ENCODE assay signal across 21 cellular contexts in the genomic region with DNA sequence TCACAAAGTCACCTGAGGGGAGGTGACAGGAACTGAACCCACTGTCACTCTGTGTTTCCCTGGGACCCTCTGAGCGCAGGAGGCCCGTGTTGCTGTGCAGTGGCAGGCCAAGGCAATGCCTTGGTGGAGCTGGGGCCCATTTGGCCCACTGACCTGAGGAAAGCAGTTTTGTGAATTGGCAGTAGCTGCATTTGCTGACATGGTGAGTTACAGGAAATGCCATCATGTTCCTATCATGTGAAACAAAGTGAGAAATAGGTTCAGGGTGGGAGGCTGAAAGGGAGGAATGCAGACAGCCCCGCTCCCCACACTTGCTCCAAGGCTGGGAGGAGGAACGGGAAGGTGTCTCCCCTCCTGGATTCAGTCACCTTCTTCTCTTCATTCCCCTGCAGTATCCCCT.
DNase-seq lines count a peak whose midpoint lies in the region; ATAC-seq and TF ChIP-seq lines count a peak whose summit lies in the region.
"Had no signal": no experiment of that assay in that cellular context is flagged by ENCODE, and none has a peak within 500 bp of the region (broad histone marks: within the 10 kb centered on the region; RNA-seq: fewer than 3 reads in every experiment).

No MANE protein-coding gene starts in this region.

- H3K9me3 ChIP-seq in fibroblast of lung (ENCODE audit: control insufficient read depth, insufficient read depth, low read depth, low read length), result no peaks in the 10 kb centered on the region

- no peak overlapping the region for H3K9ac ChIP-seq in fibroblast of lung (ENCODE audit: insufficient read depth, low read length)

- H3K27me3 ChIP-seq in fibroblast of lung (ENCODE audit: control insufficient read depth, insufficient read depth, low read length), result no peaks in the 10 kb centered on the region

- TF ChIP-seq POLR2A in erythroblast (IDR thresholded peaks at IDR 0.05; ENCODE audit: low read length), result no peak

- H3K27ac Mint-ChIP-seq in activated T-cell treated with anti-CD3 and anti-CD28 coated beads, Interleukin-2, amount 50 U/mL, for 24 hours, result peak overlapping the region; percentile 10
- H3K27ac Mint-ChIP-seq in activated T-cell treated with anti-CD3 and anti-CD28 coated beads, Interleukin-2, amount 50 U/mL, for 72 hours, result no peak overlapping the region
- peak overlapping the region; percentile 62 for H3K27ac Mint-ChIP-seq in osteocyte (ENCODE audit: unreplicated experiment)
- H3K27ac Mint-ChIP-seq: activated CD4-positive, alpha-beta T cell treated with anti-CD3 and anti-CD28 coated beads, Interleukin-2, amount 10 ng/mL, durations not matched to agents 24 days and 14 days; B cell; naive thymus-derived CD4-positive, alpha-beta T cell; type B pancreatic cell had no signal

- TF ChIP-seq CTCF in astrocyte of the spinal cord (IDR thresholded peaks at IDR 0.05; ENCODE audit: low read depth, low read length), result no peak
- no peak for TF ChIP-seq CTCF in fibroblast of lung (conservative IDR thresholded peaks at IDR 0.05 in 1 of 2, IDR thresholded peaks at IDR 0.05 in 1 of 2; ENCODE audit: low read depth in 1 of 2, low read length in 2 of 2)
- TF ChIP-seq CTCF in osteocyte (IDR thresholded peaks at IDR 0.05), result no peak

- ATAC-seq in activated T-cell treated with anti-CD3 and anti-CD28 coated beads, Interleukin-2, amount 50 U/mL, for 72 hours (replicated peaks in 1 of 2), result no peak
- ATAC-seq in GM21786 (IDR thresholded peaks at IDR 0.05; ENCODE audit: unreplicated experiment), result no peak
- ATAC-seq in HG02852 (IDR thresholded peaks at IDR 0.05; ENCODE audit: unreplicated experiment), result no peak
- ATAC-seq: naive thymus-derived CD4-positive, alpha-beta T cell; Panc1 had no signal

- no peak overlapping the region for H3K4me3 Mint-ChIP-seq in activated T-cell treated with anti-CD3 and anti-CD28 coated beads, Interleukin-2, amount 50 U/mL, for 24 hours
- no peak overlapping the region for H3K4me3 Mint-ChIP-seq in activated T-cell treated with anti-CD3 and anti-CD28 coated beads, Interleukin-2, amount 50 U/mL, for 72 hours
- H3K4me3 Mint-ChIP-seq in osteocyte (ENCODE audit: unreplicated experiment), result no peak overlapping the region
- H3K4me3 Mint-ChIP-seq: activated CD4-positive, alpha-beta T cell treated with anti-CD3 and anti-CD28 coated beads, Interleukin-2, amount 10 ng/mL, durations not matched to agents 24 days and 14 days; B cell; naive thymus-derived CD4-positive, alpha-beta T cell; type B pancreatic cell had no signal

- no peak overlapping the region for H2AFZ ChIP-seq in fibroblast of lung (ENCODE audit: low read length)

- H3K79me2 ChIP-seq in fibroblast of lung (ENCODE audit: control insufficient read depth, insufficient read depth, low read length), result no peaks in the 10 kb centered on the region

- no peaks in the 10 kb centered on the region for H3K27me3 Mint-ChIP-seq in activated T-cell treated with anti-CD3 and anti-CD28 coated beads, Interleukin-2, amount 50 U/mL, for 24 hours
- H3K27me3 Mint-ChIP-seq in activated T-cell treated with anti-CD3 and anti-CD28 coated beads, Interleukin-2, amount 50 U/mL, for 72 hours (ENCODE audit: low read depth), result no peaks in the 10 kb centered on the region
- H3K27me3 Mint-ChIP-seq in osteocyte (ENCODE audit: unreplicated experiment), result no peaks in the 10 kb centered on the region
- H3K27me3 Mint-ChIP-seq: activated CD4-positive, alpha-beta T cell treated with anti-CD3 and anti-CD28 coated beads, Interleukin-2, amount 10 ng/mL, durations not matched to agents 24 days and 14 days; B cell; naive thymus-derived CD4-positive, alpha-beta T cell; type B pancreatic cell had no signal

- H3K9me3 Mint-ChIP-seq in activated T-cell treated with anti-CD3 and anti-CD28 coated beads, Interleukin-2, amount 50 U/mL, for 24 hours, result no peaks in the 10 kb centered on the region
- no peaks in the 10 kb centered on the region for H3K9me3 Mint-ChIP-seq in activated T-cell treated with anti-CD3 and anti-CD28 coated beads, Interleukin-2, amount 50 U/mL, for 72 hours
- no peaks in the 10 kb centered on the region for H3K9me3 Mint-ChIP-seq in osteocyte (ENCODE audit: unreplicated experiment)
- H3K9me3 Mint-ChIP-seq: activated CD4-positive, alpha-beta T cell treated with anti-CD3 and anti-CD28 coated beads, Interleukin-2, amount 10 ng/mL, durations not matched to agents 24 days and 14 days; naive thymus-derived CD4-positive, alpha-beta T cell; type B pancreatic cell had no signal

- H3K27ac ChIP-seq in fibroblast of lung (ENCODE audit: insufficient read depth, low read length), result no peak overlapping the region

- peaks cover 7% of the 10 kb centered on the region for H3K4me1 Mint-ChIP-seq in activated T-cell treated with anti-CD3 and anti-CD28 coated beads, Interleukin-2, amount 50 U/mL, for 24 hours (ENCODE audit: low read depth)
- H3K4me1 Mint-ChIP-seq in activated T-cell treated with anti-CD3 and anti-CD28 coated beads, Interleukin-2, amount 50 U/mL, for 72 hours (ENCODE audit: low read depth), result peaks cover 15% of the 10 kb centered on the region
- peaks cover 24% of the 10 kb centered on the region for H3K4me1 Mint-ChIP-seq in osteocyte (ENCODE audit: unreplicated experiment)
- H3K4me1 Mint-ChIP-seq: B cell had no signal

- no peak overlapping the region for H3K4me3 ChIP-seq in astrocyte of the spinal cord (ENCODE audit: low read depth, low read length)
- no peak overlapping the region for H3K4me3 ChIP-seq in fibroblast of lung (replicated peaks in 1 of 4; ENCODE audit: control extremely low read depth in 1 of 4, insufficient read depth in 1 of 4, low read depth in 3 of 4, low read length in 4 of 4)

- in situ Hi-C loops in astrocyte of the spinal cord (cut with HindIII; ENCODE audit: low sequenced_read_pairs), result no loop called here

- H3K36me3 ChIP-seq in fibroblast of lung (ENCODE audit: control insufficient read depth, insufficient read depth, low read length), result no peaks in the 10 kb centered on the region

- no peak overlapping the region for H3K4me2 ChIP-seq in fibroblast of lung (ENCODE audit: extremely low read depth, insufficient read depth, low read length)

- H3K36me3 Mint-ChIP-seq in activated T-cell treated with anti-CD3 and anti-CD28 coated beads, Interleukin-2, amount 50 U/mL, for 24 hours (ENCODE audit: low read depth), result peaks cover 78% of the 10 kb centered on the region
- peaks cover 5 to 20% of the 10 kb centered on the region in 2 donors for H3K36me3 Mint-ChIP-seq in activated T-cell treated with anti-CD3 and anti-CD28 coated beads, Interleukin-2, amount 50 U/mL, for 72 hours (ENCODE audit: insufficient read depth in 2 of 2)
- peaks cover 14% of the 10 kb centered on the region for H3K36me3 Mint-ChIP-seq in osteocyte (ENCODE audit: unreplicated experiment)

- no peak for DNase-seq in activated T-cell treated with anti-CD3 and anti-CD28 coated beads, Interleukin-2, amount 50 U/mL, for 24 hours
- no peak for DNase-seq in activated T-cell treated with anti-CD3 and anti-CD28 coated beads, Interleukin-2, amount 50 U/mL, for 72 hours
- DNase-seq in astrocyte of the spinal cord (ENCODE audit: low read depth, low spot score) (peak; percentile 47), fibroblast of lung (ENCODE audit: low read depth in 2 of 2) (peak; percentile 46 to 68), osteocyte (ENCODE audit: extremely low spot score, unreplicated experiment) (no peak), erythroblast (lab: John Stamatoyannopoulos, UW) (no peak)
- DNase-seq: activated CD4-positive, alpha-beta T cell treated with anti-CD3 and anti-CD28 coated beads, Interleukin-2, amount 10 ng/mL, durations not matched to agents 24 days and 14 days; activated CD8-positive, alpha-beta memory T cell treated with anti-CD3 and anti-CD28 coated beads, Interleukin-2, amount 50 U/mL, for 4 hours; activated effector memory CD4-positive, alpha-beta T cell treated with anti-CD3 and anti-CD28 coated beads, Interleukin-2, amount 50 U/mL, for 16 hours; Karpas-422; naive thymus-derived CD4-positive, alpha-beta T cell; NCI-H1048; NCI-H1930; NCI-H2227 treated with DMSO at 0.1 percent for 48 hours; stimulated activated CD8-positive, alpha-beta memory T cell treated with anti-CD3 and anti-CD28 coated beads, Interleukin-4, amount 100 ng/mL, for 48 hours; T-helper 2 cell had no signal

- no peaks in the 10 kb centered on the region for H3K4me1 ChIP-seq in fibroblast of lung (ENCODE audit: control insufficient read depth, extremely low read depth, insufficient read depth, low read length)

- H4K20me1 ChIP-seq in fibroblast of lung (ENCODE audit: control insufficient read depth, extremely low read depth, insufficient read depth, low read length), result no peaks in the 10 kb centered on the region

Comparison
In these comparisons a context has a peak if more than half of its experiments do, and no peak if none do; other contexts are left out.
1. DNase-seq: peak in astrocyte of the spinal cord (single experiment) and fibroblast of lung (2 of 2); none in activated T-cell treated with anti-CD3 and anti-CD28 coated beads, Interleukin-2, amount 50 U/mL, for 24 hours (single experiment), activated T-cell treated with anti-CD3 and anti-CD28 coated beads, Interleukin-2, amount 50 U/mL, for 72 hours (0 of 2), osteocyte (single experiment) and erythroblast (0 of 2).